ENCODE assay signal across 22 cellular contexts in genomic region chr11:121089566-121089965, GRCh38.
"Had no signal": no experiment of that assay in that cellular context is flagged by ENCODE, and none has a peak within 500 bp of the region (broad histone marks: within the 10 kb centered on the region; RNA-seq: fewer than 3 reads in every experiment).

No MANE protein-coding gene starts in this region.

- H3K9me3 ChIP-seq: heart left ventricle, left lung, ovary, right atrium auricular region, sigmoid colon, spleen, suprapubic skin, thoracic aorta, tibial artery, upper lobe of right lung had no signal

- H3K36me3 ChIP-seq: ovary, right atrium auricular region, thoracic aorta had no signal

- H3K4me3 ChIP-seq: heart left ventricle, left lung, lung, ovary, right atrium auricular region, sigmoid colon, spleen, suprapubic skin, thoracic aorta, tibial artery, upper lobe of right lung had no signal

- FAIRE-seq: keratinocyte, small intestine, urothelium cell line had no signal

- DNase-seq: heart left ventricle; kidney glomerular epithelial cell; left cardiac atrium; left lung; mesendoderm; naive B cell; natural killer cell; ovary; sigmoid colon; small intestine; spleen; stimulated activated CD4-positive, alpha-beta T cell treated with anti-CD3 and anti-CD28 coated beads, Interleukin-4, amount 100 ng/mL, for 24 hours; stimulated activated naive CD4-positive, alpha-beta T cell; tibial artery; upper lobe of right lung had no signal

- ATAC-seq: heart left ventricle; left cardiac atrium; left lung; natural killer cell; stimulated activated effector memory CD8-positive, alpha-beta T cell treated with anti-CD3 and anti-CD28 coated beads, Interleukin-12 subunit alpha, Interleukin-12 subunit beta, amount 100 ng/mL, for 72 hours; upper lobe of right lung had no signal

- H3K4me1 ChIP-seq: left lung, sigmoid colon, spleen, suprapubic skin, upper lobe of right lung had no signal

- H3K27me3 ChIP-seq: heart left ventricle, left lung, ovary, right atrium auricular region, sigmoid colon, spleen, suprapubic skin, tibial artery, upper lobe of right lung had no signal

- H3K27ac ChIP-seq: heart left ventricle, left lung, ovary, right atrium auricular region, sigmoid colon, spleen, suprapubic skin, thoracic aorta, tibial artery, upper lobe of right lung had no signal
